In the genomic region with DNA sequence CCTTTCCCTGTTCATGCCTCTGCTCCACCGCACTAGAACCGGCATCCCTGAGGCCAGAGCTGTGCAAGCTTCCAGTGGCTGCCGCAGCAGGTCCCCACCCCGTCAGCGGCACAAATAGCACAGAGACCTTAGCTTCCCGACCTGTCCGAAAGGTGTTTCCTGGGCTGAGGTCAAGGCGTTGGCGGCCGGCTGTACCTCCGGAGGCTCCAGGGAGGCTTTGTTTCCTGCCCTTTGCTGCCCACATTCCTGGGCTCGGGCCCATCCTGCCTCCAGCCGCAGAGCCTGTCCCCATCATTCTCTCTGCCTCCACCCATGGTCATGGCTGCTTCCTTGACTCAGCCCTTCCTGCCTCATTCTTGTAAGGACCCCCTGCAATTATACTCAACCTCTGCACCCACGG, we compare ENCODE assay signal across 26 cellular contexts. TPM values are rescaled to one million over a fixed set of nuclear protein-coding genes. Genes with fewer than 3 reads are reported as not detected.
"Had no signal": no experiment of that assay in that cellular context is flagged by ENCODE, and none has a peak within 500 bp of the region (broad histone marks: within the 10 kb centered on the region; RNA-seq: fewer than 3 reads in every experiment).

No MANE protein-coding gene starts in this region.

- DNase-seq: activated CD4-positive, alpha-beta memory T cell treated with anti-CD3 and anti-CD28 coated beads, Interleukin-2, amount 10 ng/mL, durations not matched to agents 7 days and 5 days; activated CD4-positive, alpha-beta T cell treated with anti-CD3 and anti-CD28 coated beads, Interleukin-2, amount 10 ng/mL, durations not matched to agents 24 days and 14 days; activated effector memory CD4-positive, alpha-beta T cell treated with Interleukin-2 at 50 U/mL for 16 hours; activated naive CD4-positive, alpha-beta T cell treated with anti-CD3 and anti-CD28 coated beads, Interleukin-2, amount 10 ng/mL, durations not matched to agents 7 days and 5 days; activated T-cell treated with anti-CD3 and anti-CD28 coated beads, Interleukin-2, amount 50 U/mL, for 72 hours; amygdala; cerebellar nuclear complex; cortex of kidney; erythroblast; foreskin keratinocyte; glutamatergic neuron; immature natural killer cell; left ventricle myocardium inferior; nucleus accumbens; right lobe of liver; stimulated activated CD4-positive, alpha-beta T cell treated with anti-CD3 and anti-CD28 coated beads, Interleukin-15, amount 100 ng/mL, for 24 hours; stomach; T-helper 17 cell; uterus had no signal

- H3K9me3 ChIP-seq: left ventricle myocardium inferior, right lobe of liver, stomach, suprapubic skin, tibial nerve, uterus had no signal

- H3K27ac ChIP-seq: foreskin keratinocyte, hepatocyte, left ventricle myocardium inferior, right lobe of liver, skin epidermis, stomach, suprapubic skin, tibial nerve, uterus had no signal

- H3K4me2 ChIP-seq: hepatocyte had no signal

- H3K4me3 ChIP-seq: hepatocyte, left ventricle myocardium inferior, right lobe of liver, skin epidermis, stomach, suprapubic skin, tibial nerve, uterus had no signal

- ATAC-seq: activated CD4-positive, CD25-positive, alpha-beta regulatory T cell treated with anti-CD3 and anti-CD28 coated beads, Interleukin-2, amount 50 U/mL, for 24 hours; activated T-cell treated with anti-CD3 and anti-CD28 coated beads, Interleukin-2, amount 50 U/mL, for 72 hours; foreskin keratinocyte; stimulated activated memory B cell treated with anti-CD40 and anti-IgM and Interleukin-4, amounts not matched to agents 10 μg/mL and 1 μg/mL and 100 μg/mL, for 72 hours; T-helper 17 cell had no signal

- H3K4me1 ChIP-seq: foreskin keratinocyte, left ventricle myocardium inferior, right lobe of liver, suprapubic skin, tibial nerve, uterus had no signal

- H2AFZ ChIP-seq: hepatocyte had no signal

- H3K36me3 ChIP-seq: left ventricle myocardium inferior, right lobe of liver, suprapubic skin, tibial nerve, uterus had no signal

- H3K27me3 ChIP-seq: foreskin keratinocyte, hepatocyte, right lobe of liver, suprapubic skin, tibial nerve, uterus had no signal

RNA-seq across cellular contexts. Expression of a gene that starts 31.2 kb away (rescaled TPM):
- total RNA-seq: left ventricle myocardium inferior, lung microvascular endothelial cell had no signal
